8 cellular contexts compared by ENCODE assay signal in genomic region chr18:32771169-32771751, GRCh38. TPM values are rescaled to one million over a fixed set of nuclear protein-coding genes. Genes with fewer than 3 reads are reported as not detected.
A peak's percentile ranks its signal among the peaks of the same experiment; 100 is the strongest.
DNase-seq lines count a peak whose midpoint lies in the region; ATAC-seq and TF ChIP-seq lines count a peak whose summit lies in the region.

No MANE protein-coding gene starts in this region.

- no peak overlapping the region for H3K27ac Mint-ChIP-seq in activated naive CD8-positive, alpha-beta T cell

- H3K36me3 ChIP-seq in cardiac muscle cell (no peaks in the 10 kb centered on the region), thoracic aorta (no peaks in the 10 kb centered on the region)

- H3K9me3 Mint-ChIP-seq in activated naive CD8-positive, alpha-beta T cell (ENCODE audit: low read depth) = no peaks in the 10 kb centered on the region

- no peak for ATAC-seq in Right ventricle myocardium superior (ENCODE audit: poor library complexity)
- ATAC-seq in left lobe of liver = peak; percentile 46
- no peak for ATAC-seq in thoracic aorta (ENCODE audit: insufficient number of reproducible peaks, low FRiP score, low read depth)
- ATAC-seq in HG03565 (IDR thresholded peaks at IDR 0.05; ENCODE audit: unreplicated experiment) = no peak
- no peak for ATAC-seq in HG03175 (IDR thresholded peaks at IDR 0.05; ENCODE audit: unreplicated experiment)

- H3K9me3 ChIP-seq in cardiac muscle cell (ENCODE audit: low read depth) (no peaks in the 10 kb centered on the region), thoracic aorta (no peaks in the 10 kb centered on the region)

- H3K4me1 ChIP-seq in cardiac muscle cell (ENCODE audit: low read depth) (peaks cover 31% of the 10 kb centered on the region), thoracic aorta (ENCODE audit: control insufficient read depth in 1 of 2, low read depth in 2 of 2) (peaks cover 3 to 25% of the 10 kb centered on the region in 2 donors)

- DNase-seq in cardiac muscle cell (ENCODE audit: low read depth in 1 of 2, low spot score in 1 of 2) = peak in 1 of 2 donors; percentile 72
- no peak for DNase-seq in Right ventricle myocardium superior
- no peak for DNase-seq in left lobe of liver (ENCODE audit: low spot score)
- no peak for DNase-seq in thoracic aorta (ENCODE audit: low spot score)
- DNase-seq in H4 (ENCODE audit: low spot score) = no peak

- TF ChIP-seq CTCF in cardiac muscle cell (IDR thresholded peaks at IDR 0.05; ENCODE audit: low read depth, low read length) (no peak), thoracic aorta (IDR thresholded peaks at IDR 0.05) (no peak)

- peaks cover 10% of the 10 kb centered on the region for H3K4me1 Mint-ChIP-seq in activated naive CD8-positive, alpha-beta T cell (ENCODE audit: low read depth)

- H3K4me3 ChIP-seq in cardiac muscle cell (peak overlapping the region; percentile 85), thoracic aorta (peak overlapping the region; percentile 67)

- H3K27me3 Mint-ChIP-seq in activated naive CD8-positive, alpha-beta T cell = peaks cover 35% of the 10 kb centered on the region

- intact Hi-C loops in Right ventricle myocardium superior (cut with DNase I) = no loop called here

- no peaks in the 10 kb centered on the region for H3K36me3 Mint-ChIP-seq in activated naive CD8-positive, alpha-beta T cell

- H3K27ac ChIP-seq in cardiac muscle cell = peak overlapping the region; percentile 87
- H3K27ac ChIP-seq in thoracic aorta = no peak overlapping the region

- no peaks in the 10 kb centered on the region for H3K27me3 ChIP-seq in cardiac muscle cell
- no peaks in the 10 kb centered on the region for H3K27me3 ChIP-seq in thoracic aorta (replicated peaks; ENCODE audit: insufficient read depth)

- H3K4me3 Mint-ChIP-seq in activated naive CD8-positive, alpha-beta T cell = peak overlapping the region; percentile 54

RNA-seq across cellular contexts. Expression of gene KLHL14, which starts 1.6 kb away (rescaled TPM):
- total RNA-seq in cardiac muscle cell = 69.8 and 88.0 TPM in 2 replicates
- polyA plus RNA-seq in cardiac muscle cell = 45.8 and 54.8 TPM in 2 replicates
- not detected for total RNA-seq in Right ventricle myocardium superior
- total RNA-seq in left lobe of liver = not detected
- total RNA-seq in thoracic aorta = 1 to 10 TPM in 1 of 2 donors, not detected in 1; 1.3 TPM
- total RNA-seq in H4 (2014; rRNA removed; shearing (Covaris generic)) = 0.02 TPM in 1 of 2 replicates, not detected in the other

Comparison
In these comparisons a context has a peak if more than half of its experiments do, and no peak if none do; other contexts are left out.
1. RNA of gene KLHL14, which starts 1.6 kb away (total RNA-seq): 69.8 to 88.0 TPM in cardiac muscle cell; 1.3 TPM in thoracic aorta, not detected in Right ventricle myocardium superior (single experiment), not detected in left lobe of liver (single experiment) and 0.02 TPM in H4; every median in the first group is over 10 times any median in the second.